In genomic region chr4:1784789-1785591, GRCh38 we compare ENCODE assay signal across 1 cellular context.
TF ChIP-seq lines count a peak whose summit lies in the region.

No MANE protein-coding gene starts in this region.

TF ChIP-seq in K562, 482 proteins besides CTCF, POLR2A, EP300 and RAD21 (continued from another document and continues in another):
- TF ChIP-seq ZC3H4 (CRISPR knock-in tag; IDR thresholded peaks at IDR 0.05; ENCODE audit: borderline replicate concordance) (no peak), SFPQ (IDR thresholded peaks at IDR 0.05; ENCODE audit: low read depth, low read length) (no peak), TAF1 (IDR thresholded peaks at IDR 0.05; ENCODE audit: control insufficient read depth, extremely low read depth, insufficient read depth, low read length, severe bottlenecking) (no peak), NONO (IDR thresholded peaks at IDR 0.05; ENCODE audit: low read depth in 2 of 2, low read length in 1 of 2) (no peak), TEAD2 (tag; IDR thresholded peaks at IDR 0.05) (no peak), REST (CRISPR knock-in tag; IDR thresholded peaks at IDR 0.05; ENCODE audit: low read depth) (no peak), ZNF41 (CRISPR knock-in tag; conservative IDR thresholded peaks at IDR 0.05) (no peak), MBD2 (IDR thresholded peaks at IDR 0.05; ENCODE audit: borderline replicate concordance, low read depth) (peak; percentile 75), HNRNPUL1 (IDR thresholded peaks at IDR 0.05; ENCODE audit: low read length) (no peak), JUN (IDR thresholded peaks at IDR 0.05; ENCODE audit: borderline replicate concordance, low read depth, low read length) (no peak), JUN (CRISPR knock-in tag; IDR thresholded peaks at IDR 0.05; ENCODE audit: borderline replicate concordance) (no peak), HMBOX1 (IDR thresholded peaks at IDR 0.05) (no peak), PTTG1 (tag; IDR thresholded peaks at IDR 0.05; ENCODE audit: low read depth) (no peak), GATAD2B (IDR thresholded peaks at IDR 0.05; ENCODE audit: borderline replicate concordance) (peak; percentile 88; the same call in 1 of the 2 replicates), SREBF2 (CRISPR knock-in tag; IDR thresholded peaks at IDR 0.05) (no peak), SOX6 (IDR thresholded peaks at IDR 0.05) (peak; percentile 65; the same call in 1 of the 2 replicates), ZBTB33 (CRISPR knock-in tag; IDR thresholded peaks at IDR 0.05) (peak; percentile 74; the same call in 1 of the 2 replicates), SIRT6 (IDR thresholded peaks at IDR 0.05; ENCODE audit: low read depth, low read length) (no peak), HMGN3 (IDR thresholded peaks at IDR 0.05; ENCODE audit: borderline replicate concordance, extremely low read depth, insufficient read length, low read depth, low read length) (peak; percentile 98), ARNT (IDR thresholded peaks at IDR 0.05) (no peak), MYBL2 (IDR thresholded peaks at IDR 0.05; ENCODE audit: low read depth) (no peak), MYBL2 (CRISPR knock-in tag; IDR thresholded peaks at IDR 0.05; ENCODE audit: borderline replicate concordance) (no peak), YY1 (IDR thresholded peaks at IDR 0.05; ENCODE audit: borderline replicate concordance in 1 of 3, control insufficient read depth in 1 of 3, extremely low read depth in 1 of 3, insufficient read depth in 3 of 3, insufficient read length in 1 of 3, insufficient replicate concordance in 2 of 3, low read depth in 1 of 3, low read length in 2 of 3) (peak in 2 of 3 experiments; percentile 20 to 30), ZNF644 (tag; IDR thresholded peaks at IDR 0.05; ENCODE audit: low read depth) (peak; percentile 82), NR1H2 (CRISPR knock-in tag; IDR thresholded peaks at IDR 0.05) (no peak), SMARCA4 (IDR thresholded peaks at IDR 0.05) (peak; percentile 87), SRSF7 (optimal IDR thresholded peaks at IDR 0.05; ENCODE audit: low read depth, low read length) (no peak), ZNF217 (CRISPR knock-in tag; IDR thresholded peaks at IDR 0.05) (no peak), ZBTB9 (CRISPR knock-in tag; IDR thresholded peaks at IDR 0.05) (peak; percentile 72; the same call in 1 of the 2 replicates), DDX20 (tag; IDR thresholded peaks at IDR 0.05; ENCODE audit: low read depth) (no peak), RBBP5 (IDR thresholded peaks at IDR 0.05; ENCODE audit: borderline replicate concordance, insufficient read depth, low read length, poor library complexity, severe bottlenecking) (no peak), GMEB1 (CRISPR knock-in tag; IDR thresholded peaks at IDR 0.05) (no peak), USF2 (CRISPR knock-in tag; IDR thresholded peaks at IDR 0.05) (no peak), RUNX1 (IDR thresholded peaks at IDR 0.05; ENCODE audit: low read depth) (peak; percentile 74; the same call in 1 of the 2 replicates), ERF (CRISPR knock-in tag; IDR thresholded peaks at IDR 0.05) (peak; percentile 75; the same call in 1 of the 2 replicates), ATF3 (IDR thresholded peaks at IDR 0.05) (no peak), ATF3 (CRISPR knock-in tag; conservative IDR thresholded peaks at IDR 0.05) (no peak), CREBBP (IDR thresholded peaks at IDR 0.05; ENCODE audit: low read depth, low read length) (no peak), ZNF316 (IDR thresholded peaks at IDR 0.05) (no peak), HDAC6 (IDR thresholded peaks at IDR 0.05; ENCODE audit: low read depth, low read length) (no peak), TCF7L2 (IDR thresholded peaks at IDR 0.05; ENCODE audit: low read depth, low read length) (peak; percentile 45; the same call in 1 of the 2 replicates), CBX3 (IDR thresholded peaks at IDR 0.05; ENCODE audit: borderline replicate concordance in 1 of 2, low read length in 2 of 2) (peak in 1 of 2 experiments; percentile 65; a peak in 1 of 3 replicates), ZBTB8A (IDR thresholded peaks at IDR 0.05; ENCODE audit: partially characterized antibody) (no peak), NFATC3 (IDR thresholded peaks at IDR 0.05) (no peak), ZNF395 (CRISPR knock-in tag; IDR thresholded peaks at IDR 0.05) (peak; percentile 85), ZZZ3 (IDR thresholded peaks at IDR 0.05) (no peak), CREB5 (CRISPR knock-in tag; IDR thresholded peaks at IDR 0.05) (no peak)
